16 cellular contexts compared by ENCODE assay signal in genomic region chrX:16528620-16529019, GRCh38.
DNase-seq lines count a peak whose midpoint lies in the region; ATAC-seq and TF ChIP-seq lines count a peak whose summit lies in the region.
"Had no signal": no experiment of that assay in that cellular context is flagged by ENCODE, and none has a peak within 500 bp of the region (broad histone marks: within the 10 kb centered on the region; RNA-seq: fewer than 3 reads in every experiment).

No MANE protein-coding gene starts in this region.

- ATAC-seq in upper lobe of right lung, result no peak
- ATAC-seq: sciatic nerve had no signal

- no peaks in the 10 kb centered on the region for H3K27me3 Mint-ChIP-seq in activated naive CD4-positive, alpha-beta T cell treated with anti-CD3 and anti-CD28 coated beads, Interleukin-2, amount 10 ng/mL, durations not matched to agents 7 days and 5 days
- H3K27me3 Mint-ChIP-seq: memory B cell, type B pancreatic cell had no signal

- H3K4me3 ChIP-seq in Jurkat, Clone E6-1 (ENCODE audit: low read length), result no peak overlapping the region
- no peak overlapping the region for H3K4me3 ChIP-seq in upper lobe of right lung
- H3K4me3 ChIP-seq: BLaER1, neural progenitor cell had no signal

- H3K9me3 ChIP-seq in upper lobe of right lung, result no peaks in the 10 kb centered on the region

- peaks cover 19% of the 10 kb centered on the region for H3K9me3 Mint-ChIP-seq in activated naive CD4-positive, alpha-beta T cell treated with anti-CD3 and anti-CD28 coated beads, Interleukin-2, amount 10 ng/mL, durations not matched to agents 7 days and 5 days

- peak overlapping the region; percentile 20 for H3K4me3 Mint-ChIP-seq in activated naive CD4-positive, alpha-beta T cell treated with anti-CD3 and anti-CD28 coated beads, Interleukin-2, amount 10 ng/mL, durations not matched to agents 7 days and 5 days
- H3K4me3 Mint-ChIP-seq: memory B cell, neural progenitor cell, type B pancreatic cell had no signal

- no peaks in the 10 kb centered on the region for H3K27me3 ChIP-seq in upper lobe of right lung
- H3K27me3 ChIP-seq: neural progenitor cell had no signal

- TF ChIP-seq CTCF in upper lobe of right lung (IDR thresholded peaks at IDR 0.05), result no peak

- peak; percentile 28 for DNase-seq in Jurkat, Clone E6-1 (ENCODE audit: low read depth, low spot score)
- DNase-seq in T-helper 9 cell, result peak; percentile 10
- peak; percentile 57 for DNase-seq in activated naive CD4-positive, alpha-beta T cell treated with anti-CD3 and anti-CD28 coated beads, Interleukin-2, amount 10 ng/mL, durations not matched to agents 7 days and 5 days
- DNase-seq in stimulated activated CD4-positive, alpha-beta T cell treated with anti-CD3 and anti-CD28 coated beads, Interleukin-4, amount 100 ng/mL, for 48 hours (ENCODE audit: low read depth in 2 of 2), result peak; percentile 1 to 4
- DNase-seq in DMS153 (lab: John Stamatoyannopoulos, UW), result no peak
- no peak for DNase-seq in SW 1271 (lab: John Stamatoyannopoulos, UW)
- DNase-seq in NCI-H2081 (lab: John Stamatoyannopoulos, UW), result no peak
- no peak for DNase-seq in upper lobe of right lung
- DNase-seq: cerebellar nuclear complex, NCI-H2171 treated with DMSO at 0.1 percent for 48 hours, SHP77 had no signal

- CTCF ChIA-PET in activated naive CD4-positive, alpha-beta T cell treated with anti-CD3 and anti-CD28 coated beads, Interleukin-2, amount 10 ng/mL, durations not matched to agents 7 days and 5 days (lab: Charles Lee), result no interaction called here

- H3K27ac ChIP-seq in upper lobe of right lung, result no peak overlapping the region
- H3K27ac ChIP-seq: BLaER1, neural progenitor cell had no signal

- H3K27ac Mint-ChIP-seq in activated naive CD4-positive, alpha-beta T cell treated with anti-CD3 and anti-CD28 coated beads, Interleukin-2, amount 10 ng/mL, durations not matched to agents 7 days and 5 days, result peak overlapping the region; percentile 90
- H3K27ac Mint-ChIP-seq: memory B cell, neural progenitor cell, type B pancreatic cell had no signal

- H3K36me3 Mint-ChIP-seq in activated naive CD4-positive, alpha-beta T cell treated with anti-CD3 and anti-CD28 coated beads, Interleukin-2, amount 10 ng/mL, durations not matched to agents 7 days and 5 days, result peaks cover 21% of the 10 kb centered on the region
- H3K36me3 Mint-ChIP-seq: memory B cell had no signal

- peaks cover 24% of the 10 kb centered on the region for H3K4me1 Mint-ChIP-seq in activated naive CD4-positive, alpha-beta T cell treated with anti-CD3 and anti-CD28 coated beads, Interleukin-2, amount 10 ng/mL, durations not matched to agents 7 days and 5 days
- H3K4me1 Mint-ChIP-seq: neural progenitor cell had no signal

- no peaks in the 10 kb centered on the region for H3K4me1 ChIP-seq in upper lobe of right lung
- H3K4me1 ChIP-seq: BLaER1, neural progenitor cell had no signal

- no peaks in the 10 kb centered on the region for H3K36me3 ChIP-seq in upper lobe of right lung
- H3K36me3 ChIP-seq: BLaER1, neural progenitor cell had no signal

- intact Hi-C loops in upper lobe of right lung (cut with DNase I), result no loop called here

Comparison
In these comparisons a context has a peak if more than half of its experiments do, and no peak if none do; other contexts are left out.
1. DNase-seq: peak in Jurkat, Clone E6-1 (single experiment), T-helper 9 cell (single experiment), activated naive CD4-positive, alpha-beta T cell treated with anti-CD3 and anti-CD28 coated beads, Interleukin-2, amount 10 ng/mL, durations not matched to agents 7 days and 5 days (single experiment) and stimulated activated CD4-positive, alpha-beta T cell treated with anti-CD3 and anti-CD28 coated beads, Interleukin-4, amount 100 ng/mL, for 48 hours (2 of 2); none in DMS153 (single experiment), SW 1271 (0 of 2), NCI-H2081 (0 of 2) and upper lobe of right lung (single experiment).